1 cellular context compared by ENCODE assay signal in the genomic region with DNA sequence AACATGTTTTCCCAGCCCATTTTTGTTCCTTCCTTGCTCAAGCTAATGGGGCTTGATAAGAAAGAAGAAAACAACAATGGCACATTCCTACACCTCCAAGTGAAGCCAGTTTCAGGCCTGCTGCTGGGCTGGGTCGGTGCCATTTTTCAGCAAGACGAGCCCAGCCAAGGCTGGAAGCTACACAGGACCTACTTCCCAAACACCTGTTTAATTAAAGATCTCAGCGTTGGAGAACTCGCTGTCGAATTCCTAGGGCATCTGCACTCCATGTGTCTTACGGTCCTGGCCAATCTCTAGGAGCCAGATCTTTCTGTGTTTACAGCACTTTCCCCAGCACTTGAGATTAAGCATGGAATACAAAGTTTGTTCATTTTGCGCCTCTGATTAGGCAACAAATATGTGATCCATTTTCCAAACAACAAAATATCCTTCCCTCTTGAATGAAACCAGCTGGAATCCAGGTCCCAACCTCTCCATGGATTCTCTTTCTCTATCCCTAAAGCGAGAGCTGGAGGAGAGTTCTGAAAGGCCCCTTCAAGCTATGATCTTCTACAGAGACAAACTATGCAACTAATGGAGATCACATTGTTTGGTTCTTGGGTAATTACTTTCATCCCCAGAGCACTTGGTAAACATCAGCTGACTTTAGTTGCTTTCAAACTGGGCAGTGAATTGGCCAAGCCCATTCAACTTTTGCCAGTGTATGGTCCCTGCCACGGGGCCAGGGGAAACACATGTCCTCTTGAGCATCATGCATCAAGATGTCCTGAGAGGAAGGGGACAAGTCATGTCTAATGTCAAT.
TF ChIP-seq lines count a peak whose summit lies in the region.

No MANE protein-coding gene starts in this region.

TF ChIP-seq in endothelial cell of umbilical vein, 7 proteins besides CTCF, POLR2A, EP300 and RAD21 (continued from another document):
- TF ChIP-seq JUN (IDR thresholded peaks at IDR 0.05; ENCODE audit: borderline replicate concordance, insufficient read depth, insufficient read length, low read depth) = no peak
- no peak for TF ChIP-seq EZH2 (IDR thresholded peaks at IDR 0.05; ENCODE audit: borderline replicate concordance, low read depth, low read length, severe bottlenecking)
- no peak for TF ChIP-seq POLR2AphosphoS5 (IDR thresholded peaks at IDR 0.05; ENCODE audit: insufficient read depth, low read depth, low read length)
- TF ChIP-seq MYC (IDR thresholded peaks at IDR 0.05; ENCODE audit: low read depth, low read length) = no peak
